In genomic region chr2:151996243-151997003, GRCh38 we compare ENCODE assay signal across 19 cellular contexts.
A peak's percentile ranks its signal among the peaks of the same experiment; 100 is the strongest.
DNase-seq lines count a peak whose midpoint lies in the region; ATAC-seq and TF ChIP-seq lines count a peak whose summit lies in the region.
"Had no signal": no experiment of that assay in that cellular context is flagged by ENCODE, and none has a peak within 500 bp of the region (broad histone marks: within the 10 kb centered on the region; RNA-seq: fewer than 3 reads in every experiment).

No MANE protein-coding gene starts in this region.

- H2AFZ ChIP-seq in osteoblast (ENCODE audit: low read length), result no peak overlapping the region

- ATAC-seq in aorta (ENCODE audit: low FRiP score) (peak; percentile 40), HG03095 (IDR thresholded peaks at IDR 0.05; ENCODE audit: unreplicated experiment) (no peak), psoas muscle (no peak)

- H3K27me3 ChIP-seq in osteoblast (ENCODE audit: insufficient read depth, low read length) (peaks cover 2% of the 10 kb centered on the region), aorta (ENCODE audit: control insufficient read depth in 1 of 2, insufficient read depth in 2 of 2, low read length in 1 of 2) (no peaks in the 10 kb centered on the region), psoas muscle (ENCODE audit: insufficient read depth in 3 of 3, low read length in 2 of 3) (no peaks in the 10 kb centered on the region)

- no peaks in the 10 kb centered on the region for H3K36me3 ChIP-seq in osteoblast (ENCODE audit: insufficient read depth, low read length)
- no peaks in the 10 kb centered on the region for H3K36me3 ChIP-seq in aorta (ENCODE audit: control insufficient read depth in 1 of 2, insufficient read depth in 2 of 2, low read length in 1 of 2)
- H3K36me3 ChIP-seq in psoas muscle (ENCODE audit: insufficient read depth in 1 of 2, low read depth in 1 of 2), result no peaks in the 10 kb centered on the region

- H3K4me1 ChIP-seq in osteoblast (ENCODE audit: insufficient read depth, low read length) (no peaks in the 10 kb centered on the region), aorta (ENCODE audit: control insufficient read depth in 1 of 2, insufficient read depth in 2 of 2, low read length in 2 of 2) (peaks cover 0 to 6% of the 10 kb centered on the region in 2 donors), psoas muscle (no peaks in the 10 kb centered on the region)

- intact Hi-C loops in aorta (cut with DNase I) (loop anchor here in 1 of 2 donors (5.0 kb wide), 1 partner anchor 174 kb away; no protein-coding TSS in a partner anchor), psoas muscle (cut with DNase I) (no loop called here)

- no peaks in the 10 kb centered on the region for H4K20me1 ChIP-seq in osteoblast (ENCODE audit: insufficient read depth, low read length)

- no peak overlapping the region for H3K4me2 ChIP-seq in osteoblast (ENCODE audit: insufficient read depth, low read length)

- POLR2A ChIA-PET in RWPE1 (lab: Yijun Ruan, JAX; ENCODE audit: low non-redundant PET), result no interaction called here

- H3K9me3 ChIP-seq in osteoblast (ENCODE audit: low read depth, low read length), result no peaks in the 10 kb centered on the region
- no peaks in the 10 kb centered on the region for H3K9me3 ChIP-seq in aorta (ENCODE audit: control insufficient read depth, low read length)
- H3K9me3 ChIP-seq in psoas muscle, result no peaks in the 10 kb centered on the region

- peak; percentile 22 for DNase-seq in NCI-H2107 treated with DMSO at 0.1 percent for 48 hours (lab: John Stamatoyannopoulos, UW; ENCODE audit: unreplicated experiment)
- DNase-seq in NCI-H2107 (lab: John Stamatoyannopoulos, UW), result no peak
- peak; percentile 47 for DNase-seq in astrocyte of the hippocampus (ENCODE audit: low read depth, low spot score)
- peak; percentile 56 for DNase-seq in osteoblast (ENCODE audit: insufficient read length, low spot score, missing footprints)
- no peak for DNase-seq in aorta
- no peak for DNase-seq in RWPE1 (ENCODE audit: low spot score)
- DNase-seq in psoas muscle, result no peak
- DNase-seq: 8988T, H9, IMR-90, Karpas-422, NCI-H1417 treated with DMSO at 0.1 percent for 48 hours, NCI-H1930, NCI-H446 treated with DMSO at 0.1 percent for 48 hours, OCI-M1, SHP77 had no signal

- CTCF ChIA-PET in RWPE1 (lab: Yijun Ruan, JAX), result interaction anchor here (1.0 kb wide), 1 partner anchor 13 kb away, joined by 3 read pairs; no protein-coding TSS in a partner anchor

- H3K4me3 ChIP-seq in osteoblast (ENCODE audit: insufficient read depth, low read length) (no peak overlapping the region), aorta (ENCODE audit: low read length in 2 of 2) (no peak overlapping the region), psoas muscle (no peak overlapping the region)
- H3K4me3 ChIP-seq: SK-N-MC had no signal

- H3K27ac ChIP-seq in osteoblast (ENCODE audit: low read depth, low read length), result no peak overlapping the region
- peak overlapping the region; percentile 65 to 76 for H3K27ac ChIP-seq in aorta (ENCODE audit: low read depth in 1 of 2, low read length in 2 of 2)
- H3K27ac ChIP-seq in RWPE1, result no peak overlapping the region
- H3K27ac ChIP-seq in psoas muscle, result no peak overlapping the region
- H3K27ac ChIP-seq: HL-60, SK-N-MC had no signal

- WGBS in aorta, 2 donors, result 7 to 24% methylated on average over 2 of the region's 2 CpGs
- 65 to 85% (median 78%) methylated on average over 2 of the region's 2 CpGs for WGBS in psoas muscle, 3 donors

- no peaks in the 10 kb centered on the region for H3K79me2 ChIP-seq in osteoblast (ENCODE audit: insufficient read depth, low read length)

- no peak for TF ChIP-seq CTCF in osteoblast (IDR thresholded peaks at IDR 0.05; ENCODE audit: extremely low read depth, low read depth, low read length)
- no peak for TF ChIP-seq CTCF in RWPE1 (conservative IDR thresholded peaks at IDR 0.05; ENCODE audit: low read depth)
- no peak for TF ChIP-seq CTCF in psoas muscle (IDR thresholded peaks at IDR 0.05)

Comparison
In these comparisons a context has a peak if more than half of its experiments do, and no peak if none do; other contexts are left out.
1. DNase-seq: peak in NCI-H2107 treated with DMSO at 0.1 percent for 48 hours (single experiment), astrocyte of the hippocampus (single experiment) and osteoblast (single experiment); none in NCI-H2107 (single experiment), aorta (0 of 2), RWPE1 (single experiment) and psoas muscle (0 of 2).
2. H3K27ac ChIP-seq: peak in aorta (2 of 2); none in osteoblast (single experiment), RWPE1 (single experiment) and psoas muscle (single experiment).